1 cellular context compared by ENCODE assay signal in genomic region chr20:49360242-49360968, GRCh38.
TF ChIP-seq lines count a peak whose summit lies in the region.

No MANE protein-coding gene starts in this region.

TF ChIP-seq in HepG2, 621 proteins besides CTCF, POLR2A, EP300 and RAD21 (continued from another document and continues in another):
- TF ChIP-seq ZNF430 (CRISPR knock-in tag; IDR thresholded peaks at IDR 0.05) (0 out of 2 replicates have a peak, but pooled peaks have one; percentile 52), JARID2 (CRISPR knock-in tag; IDR thresholded peaks at IDR 0.05; ENCODE audit: insufficient replicate concordance) (no peak), MYPOP (CRISPR knock-in tag; IDR thresholded peaks at IDR 0.05) (no peak), XRCC5 (optimal IDR thresholded peaks at IDR 0.05; ENCODE audit: low read length) (peak; percentile 65), ZBTB40 (IDR thresholded peaks at IDR 0.05) (no peak), ZBTB40 (CRISPR knock-in tag; IDR thresholded peaks at IDR 0.05) (peak; percentile 53; the same call in 1 of the 2 replicates), SALL1 (CRISPR knock-in tag; IDR thresholded peaks at IDR 0.05) (peak; percentile 48; the same call in 1 of the 2 replicates), FOXP4 (CRISPR knock-in tag; IDR thresholded peaks at IDR 0.05) (no peak), ATF1 (CRISPR knock-in tag; IDR thresholded peaks at IDR 0.05) (no peak), ZNF331 (CRISPR knock-in tag; IDR thresholded peaks at IDR 0.05) (0 out of 2 replicates have a peak, but pooled peaks have one; percentile 23), POGK (CRISPR knock-in tag; conservative IDR thresholded peaks at IDR 0.05) (no peak), ZMAT3 (CRISPR knock-in tag; conservative IDR thresholded peaks at IDR 0.05) (no peak), CREM (IDR thresholded peaks at IDR 0.05) (peak; percentile 50), CREM (CRISPR knock-in tag; IDR thresholded peaks at IDR 0.05) (no peak), MEIS2 (CRISPR knock-in tag; IDR thresholded peaks at IDR 0.05) (peak; percentile 99), HNF4A (CRISPR knock-in tag; IDR thresholded peaks at IDR 0.05) (peak; percentile 88), ZNF644 (CRISPR knock-in tag; IDR thresholded peaks at IDR 0.05; ENCODE audit: low read depth) (peak; percentile 47; the same call in 1 of the 2 replicates), ZBTB21 (CRISPR knock-in tag; IDR thresholded peaks at IDR 0.05) (peak; percentile 58; the same call in 1 of the 2 replicates), ZNF574 (CRISPR knock-in tag; IDR thresholded peaks at IDR 0.05) (0 out of 2 replicates have a peak, but pooled peaks have one; percentile 34), ZNF362 (CRISPR knock-in tag; IDR thresholded peaks at IDR 0.05; ENCODE audit: borderline replicate concordance) (peak; percentile 71; the same call in 1 of the 2 replicates), HMG20A (CRISPR knock-in tag; IDR thresholded peaks at IDR 0.05; ENCODE audit: borderline replicate concordance) (no peak), GLI4 (CRISPR knock-in tag; IDR thresholded peaks at IDR 0.05; ENCODE audit: borderline replicate concordance) (no peak), ATAD3A (CRISPR knock-in tag; IDR thresholded peaks at IDR 0.05) (no peak), ZNF317 (CRISPR knock-in tag; IDR thresholded peaks at IDR 0.05) (0 out of 2 replicates have a peak, but pooled peaks have one; percentile 44), ZNF292 (CRISPR knock-in tag; IDR thresholded peaks at IDR 0.05; ENCODE audit: borderline replicate concordance, low read depth) (peak; percentile 33; the same call in 1 of the 2 replicates), ARID3A (IDR thresholded peaks at IDR 0.05; ENCODE audit: low read depth, low read length) (peak; percentile 57; the same call in 1 of the 2 replicates), ZNF577 (CRISPR knock-in tag; IDR thresholded peaks at IDR 0.05; ENCODE audit: borderline replicate concordance, low read depth) (no peak), NAIF1 (CRISPR knock-in tag; IDR thresholded peaks at IDR 0.05; ENCODE audit: borderline replicate concordance) (no peak), FOSL1 (CRISPR knock-in tag; IDR thresholded peaks at IDR 0.05; ENCODE audit: borderline replicate concordance) (no peak), ZNF564 (CRISPR knock-in tag; IDR thresholded peaks at IDR 0.05) (0 out of 2 replicates have a peak, but pooled peaks have one; percentile 37), ZEB1 (IDR thresholded peaks at IDR 0.05; ENCODE audit: insufficient replicate concordance, low read depth) (no peak), NFYC (CRISPR knock-in tag; IDR thresholded peaks at IDR 0.05) (no peak), ZNF44 (CRISPR knock-in tag; IDR thresholded peaks at IDR 0.05) (0 out of 2 replicates have a peak, but pooled peaks have one; percentile 40), ARID2 (CRISPR knock-in tag; IDR thresholded peaks at IDR 0.05; ENCODE audit: borderline replicate concordance) (no peak), ZNF253 (CRISPR knock-in tag; IDR thresholded peaks at IDR 0.05; ENCODE audit: borderline replicate concordance) (no peak), ZNF224 (CRISPR knock-in tag; IDR thresholded peaks at IDR 0.05) (0 out of 2 replicates have a peak, but pooled peaks have one; percentile 57), HINFP (CRISPR knock-in tag; IDR thresholded peaks at IDR 0.05; ENCODE audit: low read depth) (peak; percentile 42; the same call in 1 of the 2 replicates), EED (CRISPR knock-in tag; IDR thresholded peaks at IDR 0.05) (0 out of 2 replicates have a peak, but pooled peaks have one; percentile 62), JDP2 (CRISPR knock-in tag; IDR thresholded peaks at IDR 0.05; ENCODE audit: borderline replicate concordance) (no peak), ZIK1 (CRISPR knock-in tag; IDR thresholded peaks at IDR 0.05; ENCODE audit: borderline replicate concordance, low read depth) (no peak), ZFAT (CRISPR knock-in tag; conservative IDR thresholded peaks at IDR 0.05) (no peak)
